Comparison of ENCODE assay signal across 10 cellular contexts in the genomic region with DNA sequence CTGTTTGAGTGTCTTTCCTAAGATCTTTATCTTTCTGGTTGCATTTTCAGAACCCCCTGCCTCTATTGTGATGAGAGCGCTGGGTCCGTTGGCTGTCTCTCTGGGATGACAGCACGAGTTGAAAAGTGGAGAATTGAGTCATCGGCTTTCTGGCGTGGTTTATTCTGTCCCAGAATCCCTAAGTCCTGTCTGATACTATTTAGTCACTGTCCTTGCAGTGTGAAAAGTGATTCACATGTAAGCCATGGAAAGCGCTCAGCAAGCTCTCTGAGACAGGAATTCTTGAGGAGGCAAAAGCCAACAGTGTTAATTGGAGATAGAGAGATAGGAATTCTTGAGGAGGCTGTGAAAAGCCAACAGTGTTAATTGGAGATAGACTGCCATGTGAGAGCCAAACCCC.
DNase-seq lines count a peak whose midpoint lies in the region; ATAC-seq and TF ChIP-seq lines count a peak whose summit lies in the region.
"Had no signal": no experiment of that assay in that cellular context is flagged by ENCODE, and none has a peak within 500 bp of the region (broad histone marks: within the 10 kb centered on the region; RNA-seq: fewer than 3 reads in every experiment).

No MANE protein-coding gene starts in this region.

- peaks cover 13% of the 10 kb centered on the region for H3F3A ChIP-seq in MM.1S (ENCODE audit: insufficient read depth, low read length)

- peak; percentile 70 for DNase-seq in A172 (ENCODE audit: low spot score)
- peak; percentile 89 for DNase-seq in EL
- peak; percentile 37 to 49 for DNase-seq in activated T-cell treated with anti-CD3 and anti-CD28 coated beads, Interleukin-2, amount 50 U/mL, for 48 hours
- DNase-seq in iPS-NIHi7 (ENCODE audit: extremely low spot score): peak; percentile 43
- no peak for DNase-seq in KG1 (lab: John Stamatoyannopoulos, UW)
- DNase-seq in C1 segment of cervical spinal cord (lab: John Stamatoyannopoulos, UW): no peak
- no peak for DNase-seq in MM.1S
- DNase-seq: naive thymus-derived CD4-positive, alpha-beta T cell; NCI-H1694 treated with DMSO at 0.1 percent for 48 hours had no signal

- H4K20me1 ChIP-seq in MM.1S (ENCODE audit: insufficient read depth, low read length): no peaks in the 10 kb centered on the region

- no peak overlapping the region for H3K4me3 ChIP-seq in MM.1S (ENCODE audit: low read length)

- H3K9ac ChIP-seq in MM.1S (ENCODE audit: low read length): no peak overlapping the region

- no peak overlapping the region for H2AFZ ChIP-seq in MM.1S (ENCODE audit: low read length)

- H3K9me3 ChIP-seq in MM.1S (replicated peaks; ENCODE audit: insufficient read depth, low read length): no peaks in the 10 kb centered on the region

- H3K27ac ChIP-seq in MM.1S (ENCODE audit: low read length): no peak overlapping the region

- H3K4me2 ChIP-seq in MM.1S (ENCODE audit: low read depth, low read length): no peak overlapping the region

- H3K79me2 ChIP-seq in MM.1S (ENCODE audit: low read length): peaks cover 50% of the 10 kb centered on the region

- no peak for TF ChIP-seq CTCF in MM.1S (IDR thresholded peaks at IDR 0.05; ENCODE audit: low read length)

- H3K4me1 ChIP-seq in MM.1S (ENCODE audit: low read length): peaks cover 41% of the 10 kb centered on the region

- H3K27me3 ChIP-seq in MM.1S (replicated peaks; ENCODE audit: insufficient read depth, low read length): no peaks in the 10 kb centered on the region

- H3K36me3 ChIP-seq in MM.1S (replicated peaks; ENCODE audit: insufficient read depth, low read length): no peaks in the 10 kb centered on the region

- ATAC-seq in HG03135 (IDR thresholded peaks at IDR 0.05; ENCODE audit: unreplicated experiment): no peak
- ATAC-seq: naive thymus-derived CD4-positive, alpha-beta T cell had no signal

- H3K9me2 ChIP-seq in MM.1S (replicated peaks; ENCODE audit: insufficient read depth, low read length): no peaks in the 10 kb centered on the region

Comparison
In these comparisons a context has a peak if more than half of its experiments do, and no peak if none do; other contexts are left out.
1. DNase-seq: peak in A172 (single experiment), EL (single experiment), activated T-cell treated with anti-CD3 and anti-CD28 coated beads, Interleukin-2, amount 50 U/mL, for 48 hours (2 of 2) and iPS-NIHi7 (single experiment); none in KG1 (single experiment), C1 segment of cervical spinal cord (0 of 14) and MM.1S (single experiment).